ENCODE assay signal across 9 cellular contexts in the genomic region with DNA sequence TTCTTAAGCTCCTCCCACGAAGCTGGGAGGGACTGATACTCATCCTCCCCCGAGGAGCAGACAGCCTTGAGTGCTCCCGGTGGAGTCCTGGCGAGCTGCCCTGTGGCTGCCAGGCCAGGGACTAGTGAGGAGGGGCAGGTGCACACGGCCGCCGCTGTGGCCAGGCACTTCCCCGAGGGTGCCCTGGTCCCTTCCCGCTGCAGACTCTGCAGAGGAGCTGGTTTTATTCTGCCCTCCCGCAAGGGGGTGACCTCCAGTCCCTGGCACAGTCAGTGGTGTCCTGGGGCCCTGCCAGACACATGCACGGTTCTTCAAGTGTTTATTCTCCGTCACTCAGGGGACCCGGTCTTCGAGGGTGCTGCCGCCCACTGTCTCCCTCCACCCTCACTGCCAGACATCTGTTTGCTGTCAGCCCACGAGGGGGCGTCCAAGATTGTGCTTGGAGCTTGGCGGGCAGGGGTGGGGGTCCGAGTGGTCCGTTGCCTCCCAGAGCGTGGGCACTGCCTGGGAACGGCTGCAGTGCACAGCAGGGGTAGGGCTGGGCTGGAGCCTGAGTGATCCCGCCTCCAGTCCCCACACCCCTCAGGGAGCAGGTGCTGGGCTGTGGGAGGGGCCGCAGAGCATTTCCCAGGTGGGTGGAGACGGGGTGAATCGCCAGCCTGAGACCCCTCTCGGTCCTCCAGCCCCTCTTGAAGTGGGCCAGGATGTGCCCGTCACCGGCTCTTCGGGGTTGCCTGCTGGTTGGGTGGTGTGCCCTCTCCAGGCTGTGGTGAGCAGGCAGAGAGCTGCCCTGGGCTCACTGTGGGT. TPM values are rescaled to one million over a fixed set of nuclear protein-coding genes. Genes with fewer than 3 reads are reported as not detected.
A peak's percentile ranks its signal among the peaks of the same experiment; 100 is the strongest.
DNase-seq lines count a peak whose midpoint lies in the region; ATAC-seq and TF ChIP-seq lines count a peak whose summit lies in the region.
"Had no signal": no experiment of that assay in that cellular context is flagged by ENCODE, and none has a peak within 500 bp of the region (broad histone marks: within the 10 kb centered on the region; RNA-seq: fewer than 3 reads in every experiment).

No MANE protein-coding gene starts in this region.

- WGBS in mammary epithelial cell (ENCODE audit: low coverage, missing lambda C conversion rate): 3% methylated on average over 9 of the region's 30 CpGs

- no TSS peak for BruUV-seq in mammary epithelial cell (replicated peaks; lab: Mats Ljungman, UMichigan)

- H4K20me1 ChIP-seq in mammary epithelial cell (ENCODE audit: insufficient read depth, low read length): no peaks in the 10 kb centered on the region

- no peak overlapping the region for H3K27ac ChIP-seq in SJCRH30
- H3K27ac ChIP-seq in mammary epithelial cell (ENCODE audit: insufficient read depth, low read depth, low read length): no peak overlapping the region

- no peaks in the 10 kb centered on the region for H3K27me3 Mint-ChIP-seq in memory B cell

- no peaks in the 10 kb centered on the region for H3K36me3 ChIP-seq in SJCRH30
- H3K36me3 ChIP-seq in mammary epithelial cell (ENCODE audit: insufficient read depth, low read length): no peaks in the 10 kb centered on the region

- in situ Hi-C loops in mammary epithelial cell (cut with MboI; ENCODE audit: low sequenced_read_pairs in 2 of 2): no loop called here

- dilution Hi-C loops in mammary epithelial cell (cut with HindIII; ENCODE audit: low sequenced_read_pairs): no loop called here

- CTCF ChIA-PET in mammary epithelial cell (lab: Charles Lee; ENCODE audit: low non-redundant PET): interaction anchor here (0.6 kb wide), 1 partner anchor 363 kb away, joined by 3 read pairs; no protein-coding TSS in a partner anchor

- H3K27me3 ChIP-seq in SJCRH30 (peaks cover 63% of the 10 kb centered on the region), mammary epithelial cell (ENCODE audit: insufficient read depth, low read length) (no peaks in the 10 kb centered on the region)

- no peaks in the 10 kb centered on the region for H3K9me3 Mint-ChIP-seq in memory B cell

- intact Hi-C loops in mammary epithelial cell (cut with micrococcal nuclease): loop anchor here (5.0 kb wide), 2 partner anchors 207 to 382 kb away; no protein-coding TSS in a partner anchor

- H3K27ac Mint-ChIP-seq in memory B cell: no peak overlapping the region

- no peaks in the 10 kb centered on the region for H3K36me3 Mint-ChIP-seq in memory B cell

- H3K4me1 Mint-ChIP-seq in memory B cell: peaks cover 25% of the 10 kb centered on the region

- H3K4me1 ChIP-seq in SJCRH30 (peaks cover 8% of the 10 kb centered on the region; the same call in 1 of the 2 replicates), mammary epithelial cell (ENCODE audit: insufficient read depth, low read length) (peaks cover 26% of the 10 kb centered on the region)

- peak overlapping the region; percentile 47 for H3K4me3 Mint-ChIP-seq in memory B cell

- H3K4me2 ChIP-seq in mammary epithelial cell (ENCODE audit: insufficient read depth, low read depth, low read length): no peak overlapping the region

- no peak overlapping the region for H3K9ac ChIP-seq in mammary epithelial cell (ENCODE audit: insufficient read depth, low read length)

- no peaks in the 10 kb centered on the region for H3K9me3 ChIP-seq in SJCRH30 (replicated peaks)
- no peaks in the 10 kb centered on the region for H3K9me3 ChIP-seq in mammary epithelial cell (replicated peaks; ENCODE audit: insufficient read depth, low read length)

- no peak overlapping the region for H2AFZ ChIP-seq in mammary epithelial cell (ENCODE audit: low read depth, low read length)

- ATAC-seq in memory B cell (ENCODE audit: low read depth): peak; percentile 11
- ATAC-seq in GM19463 (IDR thresholded peaks at IDR 0.05; ENCODE audit: unreplicated experiment): no peak
- no peak for ATAC-seq in GM21515 (IDR thresholded peaks at IDR 0.05; ENCODE audit: unreplicated experiment)
- ATAC-seq in GM18498 (IDR thresholded peaks at IDR 0.05; ENCODE audit: unreplicated experiment): no peak

- TF ChIP-seq CTCF in mammary epithelial cell (conservative IDR thresholded peaks at IDR 0.05 in 1 of 2, IDR thresholded peaks at IDR 0.05 in 1 of 2; ENCODE audit: extremely low read depth in 1 of 2, insufficient read depth in 1 of 2, low read depth in 1 of 2, low read length in 2 of 2): peak; percentile 16 to 66

- peak; percentile 15 for DNase-seq in EH (ENCODE audit: low read depth)
- DNase-seq in M059J (ENCODE audit: low read depth): peak; percentile 76
- peak; percentile 61 to 72 for DNase-seq in SJCRH30
- DNase-seq in mammary epithelial cell: no peak
- DNase-seq in memory B cell (ENCODE audit: low spot score in 2 of 2): peak in 1 of 2 donors; percentile 47

- peaks cover 15% of the 10 kb centered on the region for H3K79me2 ChIP-seq in mammary epithelial cell (ENCODE audit: insufficient read depth, low read length)

- H3K4me3 ChIP-seq in SJCRH30: no peak overlapping the region
- no peak overlapping the region for H3K4me3 ChIP-seq in mammary epithelial cell (replicated peaks in 1 of 3; ENCODE audit: insufficient read depth in 1 of 3, low read depth in 2 of 3, low read length in 3 of 3)

RNA-seq across cellular contexts. Expression of a gene that starts 3.1 kb away (rescaled TPM):
- total RNA-seq in M059J (2014; rRNA removed; shearing (Covaris generic)): 10.0 and 19.9 TPM in 2 replicates
- total RNA-seq in SJCRH30 (2014; rRNA removed; shearing (Covaris generic)): 12.9 and 13.0 TPM in 2 replicates
- total RNA-seq in mammary epithelial cell: 1 to 10 TPM; 2.3 to 4.4 TPM
- polyA plus RNA-seq in mammary epithelial cell: 4.7 TPM
- 12.8 TPM for polyA minus RNA-seq in mammary epithelial cell

RNA-seq across cellular contexts. Expression of a gene that starts 17.2 kb away (rescaled TPM):
- not detected in 2 replicates for total RNA-seq in M059J (2014; rRNA removed; shearing (Covaris generic))
- total RNA-seq in SJCRH30 (2014; rRNA removed; shearing (Covaris generic)): not detected in 2 replicates
- under 1 TPM in 1 of 2 donors, not detected in 1; 0.14 TPM for total RNA-seq in mammary epithelial cell
- 0.03 TPM for polyA plus RNA-seq in mammary epithelial cell
- not detected for polyA minus RNA-seq in mammary epithelial cell
- total RNA-seq: skeletal muscle tissue had no signal

RNA-seq across cellular contexts. Expression of a gene that starts 23.2 kb away (rescaled TPM):
- 1,541 and 2,007 TPM in 2 replicates for total RNA-seq in M059J (2014; rRNA removed; shearing (Covaris generic))
- 3,142 and 3,675 TPM in 2 replicates for total RNA-seq in SJCRH30 (2014; rRNA removed; shearing (Covaris generic))
- 1,000 to 10,000 TPM in 1 of 2 donors, 100 to 1,000 TPM in 1; 894 to 1,553 TPM for total RNA-seq in mammary epithelial cell
- polyA plus RNA-seq in mammary epithelial cell: 3,470 TPM
- polyA minus RNA-seq in mammary epithelial cell: 261 TPM

RNA-seq across cellular contexts. Expression of a gene that starts 43.0 kb away (rescaled TPM):
- 5.6 and 29.7 TPM in 2 replicates for total RNA-seq in M059J (2014; rRNA removed; shearing (Covaris generic))
- total RNA-seq in SJCRH30 (2014; rRNA removed; shearing (Covaris generic)): 37.3 and 43.8 TPM in 2 replicates
- 100 to 1,000 TPM in 1 of 2 donors, 10 to 100 TPM in 1; 71.3 to 220 TPM for total RNA-seq in mammary epithelial cell
- 9.7 TPM for polyA plus RNA-seq in mammary epithelial cell
- polyA minus RNA-seq in mammary epithelial cell: 19.0 TPM
